ENCODE assay signal across 2 cellular contexts in genomic region chr21:42386034-42386591, GRCh38.
A peak's percentile ranks its signal among the peaks of the same experiment; 100 is the strongest.
TF ChIP-seq lines count a peak whose summit lies in the region.

No MANE protein-coding gene starts in this region.

TF ChIP-seq in WTC11, 78 proteins besides CTCF, POLR2A, EP300 and RAD21 (continued from another document):
- TF ChIP-seq, protein P1, sequence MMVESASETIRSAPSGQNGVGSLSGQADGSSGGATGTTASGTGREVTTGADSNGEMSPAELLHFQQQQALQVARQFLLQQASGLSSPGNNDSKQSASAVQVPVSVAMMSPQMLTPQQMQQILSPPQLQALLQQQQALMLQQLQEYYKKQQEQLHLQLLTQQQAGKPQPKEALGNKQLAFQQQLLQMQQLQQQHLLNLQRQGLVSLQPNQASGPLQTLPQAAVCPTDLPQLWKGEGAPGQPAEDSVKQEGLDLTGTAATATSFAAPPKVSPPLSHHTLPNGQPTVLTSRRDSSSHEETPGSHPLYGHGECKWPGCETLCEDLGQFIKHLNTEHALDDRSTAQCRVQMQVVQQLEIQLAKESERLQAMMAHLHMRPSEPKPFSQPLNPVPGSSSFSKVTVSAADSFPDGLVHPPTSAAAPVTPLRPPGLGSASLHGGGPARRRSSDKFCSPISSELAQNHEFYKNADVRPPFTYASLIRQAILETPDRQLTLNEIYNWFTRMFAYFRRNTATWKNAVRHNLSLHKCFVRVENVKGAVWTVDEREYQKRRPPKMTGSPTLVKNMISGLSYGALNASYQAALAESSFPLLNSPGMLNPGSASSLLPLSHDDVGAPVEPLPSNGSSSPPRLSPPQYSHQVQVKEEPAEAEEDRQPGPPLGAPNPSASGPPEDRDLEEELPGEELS (CRISPR knock-in tag; IDR thresholded peaks at IDR 0.05), result no peak
- TF ChIP-seq SP1 (CRISPR knock-in tag; conservative IDR thresholded peaks at IDR 0.05) (no peak), PRRX2 (CRISPR knock-in tag; IDR thresholded peaks at IDR 0.05) (no peak), KAT7 (CRISPR knock-in tag; IDR thresholded peaks at IDR 0.05; ENCODE audit: borderline replicate concordance) (no peak), ZNF138 (CRISPR knock-in tag; conservative IDR thresholded peaks at IDR 0.05) (no peak), GABPB1 (CRISPR knock-in tag; IDR thresholded peaks at IDR 0.05) (peak; percentile 93)

TF ChIP-seq in SK-N-SH, 30 proteins besides CTCF, POLR2A, EP300 and RAD21 (continued from another document):
- TF ChIP-seq TEAD4 (IDR thresholded peaks at IDR 0.05; ENCODE audit: borderline replicate concordance, insufficient read depth), result no peak
